ENCODE assay signal across 8 cellular contexts in the genomic region with DNA sequence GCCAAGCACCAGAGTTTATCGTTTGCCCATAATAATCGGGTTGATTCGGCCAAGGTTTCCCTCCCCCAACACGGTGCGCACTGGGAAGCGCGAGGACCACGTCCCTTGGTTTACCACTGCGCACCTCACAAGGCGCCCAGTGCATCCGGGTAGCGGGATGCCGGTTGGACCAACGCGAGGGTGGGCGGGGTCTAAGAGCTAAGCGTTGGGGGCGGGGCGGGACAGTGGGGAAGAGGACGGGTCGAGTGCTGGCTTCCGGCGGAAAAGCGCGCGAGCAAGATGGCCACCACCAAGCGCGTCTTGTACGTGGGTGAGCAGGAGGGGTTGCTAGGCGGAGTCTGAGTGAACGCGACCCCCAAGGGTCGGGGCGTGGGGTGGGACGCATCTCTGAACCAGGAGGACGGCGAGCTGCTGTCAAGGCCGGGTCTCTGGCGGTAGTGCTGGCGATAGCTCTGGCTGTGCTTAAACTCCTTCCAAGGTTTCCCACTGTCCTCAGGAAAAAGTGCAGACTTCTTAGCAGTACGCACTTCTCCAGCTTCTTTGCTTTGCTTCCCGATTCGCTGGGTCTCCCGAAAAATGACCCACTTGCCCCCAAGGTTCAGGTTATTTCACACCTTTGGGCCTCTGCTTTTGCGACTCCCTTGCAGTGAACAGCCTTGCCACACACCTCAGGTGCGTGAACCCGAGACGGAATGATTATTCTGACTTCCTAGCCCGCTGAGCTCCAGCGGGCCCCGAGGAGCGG. TPM values are rescaled to one million over a fixed set of nuclear protein-coding genes. Genes with fewer than 3 reads are reported as not detected.
DNase-seq lines count a peak whose midpoint lies in the region; ATAC-seq and TF ChIP-seq lines count a peak whose summit lies in the region.

Gene PPIE, plus strand, starts transcription at position 261 of the 745 bp plus-strand sequence. Its CDS starts 19 bp downstream, at position 280.

- ATAC-seq in GM21825 (IDR thresholded peaks at IDR 0.05; ENCODE audit: unreplicated experiment), result peak; percentile 80
- ATAC-seq in natural killer cell treated with Interleukin-12 subunit alpha and Interleukin-12 subunit beta and Interleukin-15 and Interleukin-18, amount 100 ng/mL, for 72 hours, result peak; percentile 99

- peak within 1 kb of the TSS; percentile 76 to 92 for H3K27ac Mint-ChIP-seq in natural killer cell treated with Interleukin-12 subunit alpha and Interleukin-12 subunit beta and Interleukin-15 and Interleukin-18, amount 100 ng/mL, for 72 hours

- no peaks in the 10 kb centered on the region for H3F3A ChIP-seq in Loucy (ENCODE audit: low read depth)

- peaks cover 19% of the 10 kb centered on the region for H3K27me3 ChIP-seq in Loucy (ENCODE audit: insufficient read depth, low read length, poor library complexity, severe bottlenecking)

- H2AFZ ChIP-seq in Loucy (ENCODE audit: low read length), result peak within 1 kb of the TSS; percentile 69

- peaks cover 0 to 2% of the 10 kb centered on the region in 2 donors for H3K27me3 Mint-ChIP-seq in natural killer cell treated with Interleukin-12 subunit alpha and Interleukin-12 subunit beta and Interleukin-15 and Interleukin-18, amount 100 ng/mL, for 72 hours

- no peaks in the 10 kb centered on the region for H3K9me2 ChIP-seq in Loucy (replicated peaks; ENCODE audit: low read depth, low read length)

- H3K4me1 Mint-ChIP-seq in natural killer cell treated with Interleukin-12 subunit alpha and Interleukin-12 subunit beta and Interleukin-15 and Interleukin-18, amount 100 ng/mL, for 72 hours (ENCODE audit: low read depth in 2 of 2), result peaks cover 40 to 41% of the 10 kb centered on the region in 2 donors

- peak within 1 kb of the TSS; percentile 79 for H3K9ac ChIP-seq in Loucy (ENCODE audit: low read depth, low read length, poor library complexity, severe bottlenecking)

- H4K20me1 ChIP-seq in Loucy (ENCODE audit: insufficient read depth, low read length, poor library complexity, severe bottlenecking), result no peaks in the 10 kb centered on the region

- peaks cover 19% of the 10 kb centered on the region for H3K4me1 ChIP-seq in Loucy (ENCODE audit: insufficient read depth, low read length, poor library complexity, severe bottlenecking)

- H3K9me3 Mint-ChIP-seq in natural killer cell treated with Interleukin-12 subunit alpha and Interleukin-12 subunit beta and Interleukin-15 and Interleukin-18, amount 100 ng/mL, for 72 hours, result peaks cover 5% of the 10 kb centered on the region

- H3K36me3 ChIP-seq in Loucy (ENCODE audit: insufficient read depth, low read length), result peaks cover 5% of the 10 kb centered on the region

- peak within 1 kb of the TSS; percentile 85 for H3K4me3 ChIP-seq in Loucy (ENCODE audit: low read length, poor library complexity, severe bottlenecking)
- peak within 1 kb of the TSS; percentile 93 for H3K4me3 ChIP-seq in fibroblast of pulmonary artery (replicated peaks; ENCODE audit: low read depth, low read length)

- peaks cover 17% of the 10 kb centered on the region for H3K79me2 ChIP-seq in Loucy (ENCODE audit: insufficient read depth, low read length)

- H3K4me3 Mint-ChIP-seq in natural killer cell treated with Interleukin-12 subunit alpha and Interleukin-12 subunit beta and Interleukin-15 and Interleukin-18, amount 100 ng/mL, for 72 hours, result peak within 1 kb of the TSS; percentile 90

- DNase-seq in DMS 273 (lab: John Stamatoyannopoulos, UW; ENCODE audit: unreplicated experiment) (peak; percentile 100), SHP77 (lab: John Stamatoyannopoulos, UW) (peak; percentile 93 to 96), fibroblast of pulmonary artery (ENCODE audit: low read depth) (peak; percentile 90)
- peak; percentile 94 for DNase-seq in activated T-helper 9 cell treated with anti-CD3 and anti-CD28 coated beads, Interleukin-2, amount 50 U/mL, for 16 hours (ENCODE audit: low read depth)
- peak; percentile 94 for DNase-seq in natural killer cell treated with Interleukin-12 subunit alpha and Interleukin-12 subunit beta and Interleukin-15 and Interleukin-18, amount 100 ng/mL, for 72 hours (ENCODE audit: low spot score)
- DNase-seq in stimulated activated naive CD4-positive, alpha-beta T cell treated with Interleukin-2 at 50 U/mL for 16 hours (lab: John Stamatoyannopoulos, UW), result peak; percentile 97

- H3K36me3 Mint-ChIP-seq in natural killer cell treated with Interleukin-12 subunit alpha and Interleukin-12 subunit beta and Interleukin-15 and Interleukin-18, amount 100 ng/mL, for 72 hours, result peaks cover 10% of the 10 kb centered on the region

- H3K9me3 ChIP-seq in Loucy (ENCODE audit: insufficient read depth, low read depth, low read length), result no peaks in the 10 kb centered on the region

- H3K4me2 ChIP-seq in Loucy (ENCODE audit: low read depth, low read length, poor library complexity, severe bottlenecking), result peak within 1 kb of the TSS; percentile 94

- TF ChIP-seq CTCF in Loucy (conservative IDR thresholded peaks at IDR 0.05; ENCODE audit: low read length) (no peak), fibroblast of pulmonary artery (IDR thresholded peaks at IDR 0.05; ENCODE audit: low read length, missing control alignments) (no peak)

RNA-seq across cellular contexts. Expression of gene PPIE, which starts in this region (rescaled TPM):
- 10 to 100 TPM; 60.0 to 61.2 TPM for total RNA-seq in natural killer cell treated with Interleukin-12 subunit alpha and Interleukin-12 subunit beta and Interleukin-15 and Interleukin-18, amount 100 ng/mL, for 72 hours

Comparison
In these comparisons a context has a peak if more than half of its experiments do, and no peak if none do; other contexts are left out.
1. Peak in every context shown above with its lines: DNase-seq, ATAC-seq and H3K4me3 ChIP-seq.